In genomic region chr9:86187121-86187520, GRCh38 we compare ENCODE assay signal across 21 cellular contexts.
A peak's percentile ranks its signal among the peaks of the same experiment; 100 is the strongest.
DNase-seq lines count a peak whose midpoint lies in the region; ATAC-seq and TF ChIP-seq lines count a peak whose summit lies in the region.
"Had no signal": no experiment of that assay in that cellular context is flagged by ENCODE, and none has a peak within 500 bp of the region (broad histone marks: within the 10 kb centered on the region; RNA-seq: fewer than 3 reads in every experiment).

No MANE protein-coding gene starts in this region.

- no peaks in the 10 kb centered on the region for H4K20me1 ChIP-seq in hepatocyte (ENCODE audit: insufficient read depth, poor library complexity, severe bottlenecking)
- no peaks in the 10 kb centered on the region for H4K20me1 ChIP-seq in MM.1S (ENCODE audit: insufficient read depth, low read length)

- 26% methylated on average over 3 of the region's 3 CpGs for WGBS in hepatocyte (ENCODE audit: low lambda C conversion rate, missing lambda C conversion rate)

- ATAC-seq in GM18520 (IDR thresholded peaks at IDR 0.05; ENCODE audit: unreplicated experiment) = no peak
- ATAC-seq in activated CD4-positive, CD25-positive, alpha-beta regulatory T cell treated with anti-CD3 and anti-CD28 coated beads, Interleukin-2, amount 50 U/mL, for 24 hours = no peak
- ATAC-seq: activated CD8-positive, alpha-beta memory T cell treated with anti-CD3 and anti-CD28 coated beads, Interleukin-2, amount 10 ng/mL, durations not matched to agents 7 days and 5 days; foreskin keratinocyte; K562; naive thymus-derived CD4-positive, alpha-beta T cell; psoas muscle; stimulated activated memory B cell treated with anti-CD40 and anti-IgM and Interleukin-4, amounts not matched to agents 10 μg/mL and 1 μg/mL and 100 μg/mL, for 72 hours had no signal

- H3K27me3 ChIP-seq in hepatocyte = no peaks in the 10 kb centered on the region
- H3K27me3 ChIP-seq in MM.1S (replicated peaks; ENCODE audit: insufficient read depth, low read length) = no peaks in the 10 kb centered on the region
- H3K27me3 ChIP-seq: SJCRH30, tibial artery had no signal

- H3F3A ChIP-seq in MM.1S (ENCODE audit: insufficient read depth, low read length) = no peaks in the 10 kb centered on the region

- H3K9me2 ChIP-seq in hepatocyte (replicated peaks; ENCODE audit: insufficient read depth) (no peaks in the 10 kb centered on the region), MM.1S (replicated peaks; ENCODE audit: insufficient read depth, low read length) (0 out of 2 replicates have a peak, but pooled peaks cover 3% of the 10 kb centered on the region)

- TF ChIP-seq CTCF in hepatocyte (IDR thresholded peaks at IDR 0.05; ENCODE audit: poor library complexity) (peak; percentile 4), MM.1S (IDR thresholded peaks at IDR 0.05; ENCODE audit: low read length) (no peak)

- H3K4me3 ChIP-seq in hepatocyte (no peak overlapping the region), MM.1S (ENCODE audit: low read length) (no peak overlapping the region)
- H3K4me3 ChIP-seq: K562, psoas muscle, SJCRH30, tibial artery had no signal

- H3K4me2 ChIP-seq in hepatocyte (no peak overlapping the region), MM.1S (ENCODE audit: low read depth, low read length) (no peak overlapping the region)

- DNase-seq in ACHN = peak; percentile 10
- peak; percentile 70 for DNase-seq in ELF-1 (ENCODE audit: low read depth, low spot score)
- DNase-seq in NCI-H69 (lab: John Stamatoyannopoulos, UW) = peak; percentile 92
- no peak for DNase-seq in hepatocyte (ENCODE audit: low spot score)
- DNase-seq in MM.1S = no peak
- no peak for DNase-seq in C1 segment of cervical spinal cord (lab: John Stamatoyannopoulos, UW)
- DNase-seq: activated CD4-positive, CD25-positive, alpha-beta regulatory T cell; activated CD8-positive, alpha-beta memory T cell treated with anti-CD3 and anti-CD28 coated beads, Interleukin-2, amount 10 ng/mL, durations not matched to agents 7 days and 5 days; activated effector memory CD4-positive, alpha-beta T cell treated with anti-CD3 and anti-CD28 coated beads, Interleukin-2, amount 50 U/mL, for 16 hours; DMS79 treated with DMSO at 0.1 percent for 48 hours; foreskin keratinocyte; naive thymus-derived CD4-positive, alpha-beta T cell; NCI-H2171; psoas muscle; T-helper 2 cell; tibial artery had no signal

- H3K27ac ChIP-seq in hepatocyte = no peak overlapping the region
- no peak overlapping the region for H3K27ac ChIP-seq in MM.1S (ENCODE audit: low read length)
- H3K27ac ChIP-seq: foreskin keratinocyte, psoas muscle, SJCRH30, tibial artery had no signal

- in situ Hi-C loops in ACHN (cut with HindIII; ENCODE audit: low pct_ligation_motif_present, low pct_unique_long_range_greater_than_20kb, low sequenced_read_pairs) = no loop called here

- H2AFZ ChIP-seq in hepatocyte = no peak overlapping the region
- no peak overlapping the region for H2AFZ ChIP-seq in MM.1S (ENCODE audit: low read length)

- H3K4me1 ChIP-seq in hepatocyte (ENCODE audit: insufficient read depth) (no peaks in the 10 kb centered on the region), MM.1S (ENCODE audit: low read length) (no peaks in the 10 kb centered on the region)
- H3K4me1 ChIP-seq: foreskin keratinocyte, psoas muscle, tibial artery had no signal

- H3K9ac ChIP-seq in MM.1S (ENCODE audit: low read length) = no peak overlapping the region

- no peaks in the 10 kb centered on the region for H3K36me3 ChIP-seq in hepatocyte (replicated peaks; ENCODE audit: insufficient read depth, low read depth)
- no peaks in the 10 kb centered on the region for H3K36me3 ChIP-seq in MM.1S (replicated peaks; ENCODE audit: insufficient read depth, low read length)
- H3K36me3 ChIP-seq: SJCRH30, tibial artery had no signal

- H3K79me2 ChIP-seq in hepatocyte = no peaks in the 10 kb centered on the region
- H3K79me2 ChIP-seq in MM.1S (ENCODE audit: low read length) = no peaks in the 10 kb centered on the region

- H3K9me3 ChIP-seq in hepatocyte (ENCODE audit: low read depth) (no peaks in the 10 kb centered on the region), MM.1S (replicated peaks; ENCODE audit: insufficient read depth, low read length) (no peaks in the 10 kb centered on the region)
- H3K9me3 ChIP-seq: psoas muscle had no signal

Comparison
In these comparisons a context has a peak if more than half of its experiments do, and no peak if none do; other contexts are left out.
1. DNase-seq: peak in ACHN (single experiment), ELF-1 (single experiment) and NCI-H69 (single experiment); none in hepatocyte (single experiment), MM.1S (single experiment) and C1 segment of cervical spinal cord (0 of 14).